33 cellular contexts compared by ENCODE assay signal in the genomic region with DNA sequence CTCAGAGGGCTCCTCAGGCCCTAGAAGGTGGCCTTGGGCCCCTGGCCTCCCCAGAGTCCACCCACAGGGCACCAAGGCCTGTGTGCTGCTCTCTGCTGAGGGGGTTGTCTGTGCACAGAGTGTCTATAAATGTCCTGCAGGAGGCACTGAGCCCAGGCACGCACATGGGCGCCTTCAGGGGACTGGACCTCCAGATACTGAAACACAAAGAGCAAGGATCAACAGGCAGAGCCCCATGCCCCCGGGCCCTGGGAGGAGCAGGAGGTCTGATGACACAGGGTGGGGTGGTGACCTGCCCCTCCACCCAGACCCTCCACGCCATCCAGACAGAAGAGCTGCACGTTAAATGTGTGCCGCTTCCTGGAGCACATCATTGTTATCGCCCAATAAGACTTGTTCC.
"Had no signal": no experiment of that assay in that cellular context is flagged by ENCODE, and none has a peak within 500 bp of the region (broad histone marks: within the 10 kb centered on the region; RNA-seq: fewer than 3 reads in every experiment).

No MANE protein-coding gene starts in this region.

- ATAC-seq: activated T-helper 17 cell treated with anti-CD3 and anti-CD28 coated beads, Interleukin-2, amount 50 U/mL, for 72 hours; PC-3 had no signal

- H3K9me3 Mint-ChIP-seq: activated CD4-positive, alpha-beta memory T cell treated with anti-CD3 and anti-CD28 coated beads, Interleukin-2, amount 10 ng/mL, durations not matched to agents 7 days and 5 days; activated naive CD8-positive, alpha-beta T cell treated with anti-CD3 and anti-CD28 coated beads for 36 hours had no signal

- H3K36me3 Mint-ChIP-seq: activated naive CD8-positive, alpha-beta T cell treated with anti-CD3 and anti-CD28 coated beads for 36 hours had no signal

- H3K4me3 Mint-ChIP-seq: activated CD4-positive, alpha-beta memory T cell treated with anti-CD3 and anti-CD28 coated beads, Interleukin-2, amount 10 ng/mL, durations not matched to agents 7 days and 5 days; activated naive CD8-positive, alpha-beta T cell treated with anti-CD3 and anti-CD28 coated beads for 36 hours; activated T-helper 17 cell treated with anti-CD3 and anti-CD28 coated beads, Interleukin-2, amount 50 U/mL, for 72 hours had no signal

- H3K27ac Mint-ChIP-seq: activated CD4-positive, alpha-beta memory T cell treated with anti-CD3 and anti-CD28 coated beads, Interleukin-2, amount 10 ng/mL, durations not matched to agents 7 days and 5 days; activated naive CD8-positive, alpha-beta T cell treated with anti-CD3 and anti-CD28 coated beads for 36 hours; activated T-helper 17 cell treated with anti-CD3 and anti-CD28 coated beads, Interleukin-2, amount 50 U/mL, for 72 hours had no signal

- H3K4me1 Mint-ChIP-seq: activated CD4-positive, alpha-beta memory T cell treated with anti-CD3 and anti-CD28 coated beads, Interleukin-2, amount 10 ng/mL, durations not matched to agents 7 days and 5 days; activated naive CD8-positive, alpha-beta T cell treated with anti-CD3 and anti-CD28 coated beads for 36 hours had no signal

- H3K4me1 ChIP-seq: Peyer's patch had no signal

- H3K9me3 ChIP-seq: MG63, Peyer's patch had no signal

- H3K4me3 ChIP-seq: MG63, Peyer's patch had no signal

- H3K27me3 ChIP-seq: brain microvascular endothelial cell, Peyer's patch had no signal

- H3K36me3 ChIP-seq: brain microvascular endothelial cell, MG63, Peyer's patch, WERI-Rb-1 had no signal

- H3K27ac ChIP-seq: brain microvascular endothelial cell, Peyer's patch, RWPE1, WERI-Rb-1 had no signal

- DNase-seq: activated CD4-positive, alpha-beta memory T cell treated with anti-CD3 and anti-CD28 coated beads, Interleukin-2, amount 10 ng/mL, durations not matched to agents 7 days and 5 days; activated CD4-positive, alpha-beta T cell treated with anti-CD3 and anti-CD28 coated beads for 1 hour; activated CD4-positive, alpha-beta T cell treated with anti-CD3 and anti-CD28 coated beads for 48 hours; activated CD4-positive, CD25-positive, alpha-beta regulatory T cell; activated CD8-positive, alpha-beta memory T cell treated with anti-CD3 and anti-CD28 coated beads, Interleukin-2, amount 50 U/mL, for 48 hours; activated effector memory CD4-positive, alpha-beta T cell treated with anti-CD3 and anti-CD28 coated beads, Interleukin-2, amount 50 U/mL, for 16 hours; activated naive CD4-positive, alpha-beta T cell; activated naive CD4-positive, alpha-beta T cell treated with anti-CD3 and anti-CD28 coated beads, Interleukin-2, amount 50 U/mL, for 16 hours; activated naive CD8-positive, alpha-beta T cell treated with anti-CD3 and anti-CD28 coated beads for 36 hours; activated T-cell treated with anti-CD3 and anti-CD28 coated beads, Interleukin-2, amount 50 U/mL, for 48 hours; amniotic stem cell; aorta; brain microvascular endothelial cell; Kasumi-1; KG1; MG63; NCI-H1048; NCI-H1436 treated with DMSO at 0.1 percent for 48 hours; NCI-H1694 treated with DMSO at 0.1 percent for 48 hours; NCI-H2029; NCI-H345; NCI-H524 treated with DMSO at 0.1 percent for 48 hours; NK-92 treated with Interleukin-12 subunit alpha and Interleukin-12 subunit beta, amount 100 ng/mL, for 24 hours; PC-3; Peyer's patch; Right ventricle myocardium superior; SW 1271; T-helper 1 cell; T-helper 2 cell; T-helper 9 cell; WERI-Rb-1 had no signal
